Comparison of ENCODE assay signal across 25 cellular contexts in genomic region chr6:125365230-125365629, GRCh38.
A peak's percentile ranks its signal among the peaks of the same experiment; 100 is the strongest.
DNase-seq lines count a peak whose midpoint lies in the region; TF ChIP-seq lines count a peak whose summit lies in the region.
"Had no signal": no experiment of that assay in that cellular context is flagged by ENCODE, and none has a peak within 500 bp of the region (broad histone marks: within the 10 kb centered on the region; RNA-seq: fewer than 3 reads in every experiment).

No MANE protein-coding gene starts in this region.

- H3K36me3 Mint-ChIP-seq in mesothelial cell of epicardium: no peaks in the 10 kb centered on the region
- no peaks in the 10 kb centered on the region for H3K36me3 Mint-ChIP-seq in T-helper 2 cell treated with Interferon-gamma antibody and Interleukin-4, amounts not matched to agents 5 μg/mL and 100 μg/mL, for 36 hours (ENCODE audit: low read depth)

- H3K27ac ChIP-seq in ascending aorta (peak overlapping the region; percentile 89 to 90), coronary artery (peak overlapping the region; percentile 46 to 83), stomach smooth muscle (ENCODE audit: low read length) (peak overlapping the region; percentile 73)
- H3K27ac ChIP-seq: A549; BLaER1 treated with 17β-estradiol and CSF1 and Interleukin-3, amounts not matched to agents 10 nM and 100 nM; GM23248 had no signal

- H3K9me3 Mint-ChIP-seq in mesothelial cell of epicardium: no peaks in the 10 kb centered on the region
- H3K9me3 Mint-ChIP-seq in T-helper 2 cell treated with Interferon-gamma antibody and Interleukin-4, amounts not matched to agents 5 μg/mL and 100 μg/mL, for 36 hours: no peaks in the 10 kb centered on the region
- H3K9me3 Mint-ChIP-seq: CD4-positive, alpha-beta T cell had no signal

- no peak for TF ChIP-seq CTCF in ascending aorta (IDR thresholded peaks at IDR 0.05)
- TF ChIP-seq CTCF in coronary artery (IDR thresholded peaks at IDR 0.05): no peak
- TF ChIP-seq CTCF in mesothelial cell of epicardium (IDR thresholded peaks at IDR 0.05; ENCODE audit: unreplicated experiment): no peak

- H3K9ac ChIP-seq in stomach smooth muscle (ENCODE audit: low read length in 2 of 2): no peak overlapping the region
- H3K9ac ChIP-seq: BLaER1 treated with 17β-estradiol and CSF1 and Interleukin-3, amounts not matched to agents 10 nM and 100 nM; GM23248 had no signal

- DNase-seq in ascending aorta (ENCODE audit: low spot score in 2 of 2): no peak
- no peak for DNase-seq in coronary artery (ENCODE audit: low spot score)
- no peak for DNase-seq in mesothelial cell of epicardium (ENCODE audit: low spot score in 2 of 2, unreplicated experiment in 2 of 2)
- DNase-seq in DMS79 (lab: John Stamatoyannopoulos, UW): no peak
- DNase-seq in kidney glomerular epithelial cell (lab: John Stamatoyannopoulos, UW): no peak
- DNase-seq in foreskin melanocyte: no peak
- no peak for DNase-seq in T-helper 2 cell treated with Interferon-gamma antibody and Interleukin-4, amounts not matched to agents 5 μg/mL and 100 μg/mL, for 36 hours (ENCODE audit: low spot score)
- DNase-seq: AML-193; CD4-positive, alpha-beta T cell; GM23248; H7; Kasumi-1; MV-4-11; NCI-H1105; NCI-H1436 treated with DMSO at 0.1 percent for 48 hours; NCI-H187 treated with DMSO at 0.1 percent for 48 hours; NCI-H2171 treated with DMSO at 0.1 percent for 48 hours; NCI-H524; NCI-H774; PC-3; SHP77 had no signal

- peaks cover 22% of the 10 kb centered on the region for H3K27me3 Mint-ChIP-seq in mesothelial cell of epicardium (ENCODE audit: low read depth)
- H3K27me3 Mint-ChIP-seq in T-helper 2 cell treated with Interferon-gamma antibody and Interleukin-4, amounts not matched to agents 5 μg/mL and 100 μg/mL, for 36 hours (ENCODE audit: low read depth): peaks cover 39% of the 10 kb centered on the region

- peaks cover 27% of the 10 kb centered on the region for H3K4me1 Mint-ChIP-seq in mesothelial cell of epicardium
- H3K4me1 Mint-ChIP-seq in T-helper 2 cell treated with Interferon-gamma antibody and Interleukin-4, amounts not matched to agents 5 μg/mL and 100 μg/mL, for 36 hours (ENCODE audit: low read depth): peaks cover 3% of the 10 kb centered on the region

- peak overlapping the region; percentile 1 for H3K27ac Mint-ChIP-seq in mesothelial cell of epicardium
- no peak overlapping the region for H3K27ac Mint-ChIP-seq in T-helper 2 cell treated with Interferon-gamma antibody and Interleukin-4, amounts not matched to agents 5 μg/mL and 100 μg/mL, for 36 hours
- H3K27ac Mint-ChIP-seq: CD4-positive, alpha-beta T cell had no signal

- H3K4me3 ChIP-seq in ascending aorta (no peak overlapping the region), coronary artery (no peak overlapping the region), stomach smooth muscle (ENCODE audit: low read length in 2 of 2) (no peak overlapping the region)
- H3K4me3 ChIP-seq: A549; BLaER1 treated with 17β-estradiol and CSF1 and Interleukin-3, amounts not matched to agents 10 nM and 100 nM; GM23248; K562 had no signal

- H3K36me3 ChIP-seq in ascending aorta (no peaks in the 10 kb centered on the region), stomach smooth muscle (ENCODE audit: control insufficient read depth in 2 of 2, insufficient read depth in 2 of 2, low read length in 2 of 2) (no peaks in the 10 kb centered on the region)
- H3K36me3 ChIP-seq: BLaER1 treated with 17β-estradiol and CSF1 and Interleukin-3, amounts not matched to agents 10 nM and 100 nM had no signal

- no peak overlapping the region for H3K4me3 Mint-ChIP-seq in mesothelial cell of epicardium
- H3K4me3 Mint-ChIP-seq in T-helper 2 cell treated with Interferon-gamma antibody and Interleukin-4, amounts not matched to agents 5 μg/mL and 100 μg/mL, for 36 hours: no peak overlapping the region
- H3K4me3 Mint-ChIP-seq: CD4-positive, alpha-beta T cell had no signal

- intact Hi-C loops in ascending aorta (cut with DNase I): loop anchor here (2.0 kb wide), 2 partner anchors 80 to 384 kb away; partner anchors contain the start of gene HEY2

- H3K27me3 ChIP-seq in ascending aorta (no peaks in the 10 kb centered on the region), stomach smooth muscle (ENCODE audit: control insufficient read depth in 1 of 2, insufficient read depth in 2 of 2, low read length in 2 of 2) (no peaks in the 10 kb centered on the region)

- H3K9me3 ChIP-seq in ascending aorta (no peaks in the 10 kb centered on the region), stomach smooth muscle (ENCODE audit: control insufficient read depth in 2 of 2, low read length in 2 of 2) (no peaks in the 10 kb centered on the region)
- H3K9me3 ChIP-seq: A549; BLaER1 treated with 17β-estradiol and CSF1 and Interleukin-3, amounts not matched to agents 10 nM and 100 nM had no signal

- H3K4me1 ChIP-seq in ascending aorta (peaks cover 0 to 25% of the 10 kb centered on the region in 2 donors), stomach smooth muscle (ENCODE audit: control insufficient read depth, insufficient read depth, low read length) (peaks cover 16% of the 10 kb centered on the region)
- H3K4me1 ChIP-seq: A549 had no signal
